22 cellular contexts compared by ENCODE assay signal in genomic region chr5:135880801-135881200, GRCh38. TPM values are rescaled to one million over a fixed set of nuclear protein-coding genes. Genes with fewer than 3 reads are reported as not detected.
DNase-seq lines count a peak whose midpoint lies in the region; FAIRE-seq and TF ChIP-seq lines count a peak whose summit lies in the region.
"Had no signal": no experiment of that assay in that cellular context is flagged by ENCODE, and none has a peak within 500 bp of the region (broad histone marks: within the 10 kb centered on the region; RNA-seq: fewer than 3 reads in every experiment).

No MANE protein-coding gene starts in this region.

- H3K36me3 ChIP-seq in bronchial epithelial cell (ENCODE audit: control insufficient read depth, insufficient read depth, low read length) (no peaks in the 10 kb centered on the region), mesendoderm (ENCODE audit: control insufficient read depth, insufficient read depth, low read length) (no peaks in the 10 kb centered on the region)
- H3K36me3 ChIP-seq: colonic mucosa, heart left ventricle, suprapubic skin had no signal

- peak overlapping the region; percentile 49 for H2AK5ac ChIP-seq in mesendoderm (ENCODE audit: low read length)

- peaks cover 5% of the 10 kb centered on the region for H3K27me3 ChIP-seq in bronchial epithelial cell (ENCODE audit: control insufficient read depth, insufficient read depth, low read length)
- no peaks in the 10 kb centered on the region for H3K27me3 ChIP-seq in mesendoderm (ENCODE audit: insufficient read depth, low read length, poor library complexity)
- H3K27me3 ChIP-seq: colonic mucosa had no signal

- H3K9ac ChIP-seq in mesendoderm (ENCODE audit: low read length): no peak overlapping the region

- H4K8ac ChIP-seq in mesendoderm (ENCODE audit: low read depth, low read length): no peak overlapping the region

- WGBS in mesendoderm (ENCODE audit: extremely low coverage, insufficient coverage, low lambda C conversion rate): no CpG with 5 or more reads among the region's 7 CpGs

- TF ChIP-seq CTCF in bronchial epithelial cell (IDR thresholded peaks at IDR 0.05; ENCODE audit: insufficient read depth, low read length, severe bottlenecking) (no peak), GM10248 (IDR thresholded peaks at IDR 0.05; ENCODE audit: control extremely low read depth, extremely low read depth, low read depth, missing control alignments) (no peak)

- H4K5ac ChIP-seq in mesendoderm (ENCODE audit: low read length): no peak overlapping the region

- no peak for FAIRE-seq in bronchial epithelial cell (lab: Jason Lieb, UNC)
- no peak for FAIRE-seq in GM12892 (lab: Jason Lieb, UNC)
- FAIRE-seq: GM12878 had no signal

- no peak overlapping the region for H3K4me2 ChIP-seq in mesendoderm (ENCODE audit: low read length)

- TF ChIP-seq POLR2A in GM12892 (IDR thresholded peaks at IDR 0.05; ENCODE audit: low read depth, low read length): no peak

- no peak overlapping the region for H3K4ac ChIP-seq in mesendoderm (ENCODE audit: low read depth, low read length)

- H2BK15ac ChIP-seq in mesendoderm (replicated peaks; ENCODE audit: low read depth): no peak overlapping the region

- CTCF ChIA-PET in GM10248 (lab: Yijun Ruan, JAX): interaction anchor here (3.6 kb wide), 1 partner anchor 11 kb away, joined by 12 read pairs; no protein-coding TSS in a partner anchor

- POLR2A ChIA-PET in GM10248 (lab: Yijun Ruan, JAX): no interaction called here

- H2BK5ac ChIP-seq in mesendoderm (ENCODE audit: low read length): no peak overlapping the region

- no peak overlapping the region for H3K23ac ChIP-seq in mesendoderm (ENCODE audit: low read length)

- H3K4me3 ChIP-seq in bronchial epithelial cell (ENCODE audit: low read depth, low read length) (no peak overlapping the region), mesendoderm (ENCODE audit: low read length) (no peak overlapping the region)
- H3K4me3 ChIP-seq: colonic mucosa, GM12878, heart left ventricle, psoas muscle, suprapubic skin had no signal

- peak; percentile 26 for DNase-seq in Daoy (ENCODE audit: low read depth)
- DNase-seq in LoVo (ENCODE audit: low spot score): peak; percentile 59
- DNase-seq in bronchial epithelial cell (ENCODE audit: low read depth): peak; percentile 43
- no peak for DNase-seq in mesendoderm
- DNase-seq in GM10248 (ENCODE audit: extremely low spot score): no peak
- no peak for DNase-seq in GM12892 (ENCODE audit: insufficient read length)
- no peak for DNase-seq in globus pallidus (ENCODE audit: low spot score)
- DNase-seq: activated gamma-delta T cell treated with Interleukin-2 at 50 U/mL for 16 hours, colonic mucosa, heart left ventricle, NCI-H524 treated with DMSO at 0.1 percent for 48 hours, psoas muscle, T-cell had no signal

- no peak overlapping the region for H3K27ac ChIP-seq in mesendoderm (ENCODE audit: low read depth, low read length)
- H3K27ac ChIP-seq: colonic mucosa, psoas muscle, suprapubic skin had no signal

- no peak overlapping the region for H3K56ac ChIP-seq in mesendoderm (ENCODE audit: low read length)

- peaks cover 12% of the 10 kb centered on the region for H3K4me1 ChIP-seq in mesendoderm (ENCODE audit: control insufficient read depth, low read depth, low read length)
- H3K4me1 ChIP-seq: colonic mucosa, suprapubic skin had no signal

- H3K79me1 ChIP-seq in mesendoderm (ENCODE audit: low read length): no peaks in the 10 kb centered on the region

- no peak overlapping the region for H3K18ac ChIP-seq in mesendoderm (ENCODE audit: low read length)

- no peak overlapping the region for H2BK120ac ChIP-seq in mesendoderm (ENCODE audit: low read depth, low read length)

- H3K79me2 ChIP-seq in mesendoderm (ENCODE audit: control insufficient read depth, insufficient read depth, low read length): no peaks in the 10 kb centered on the region

RNA-seq across cellular contexts. Expression of gene IL9, which starts 14.8 kb away (rescaled TPM):
- total RNA-seq in Daoy (2014; rRNA removed; shearing (Covaris generic)): not detected in 2 replicates
- not detected in 2 replicates for total RNA-seq in bronchial epithelial cell
- polyA plus RNA-seq in mesendoderm (2013, experiment 1 of 2): not detected
- not detected for polyA plus RNA-seq in mesendoderm (2013, experiment 2 of 2)
- not detected for polyA plus RNA-seq in GM12892 (2012; ENCODE audit: missing spikeins)
- total RNA-seq: activated CD8-positive, alpha-beta T cell treated with anti-CD3 and anti-CD28 coated beads for 36 hours; CD8-positive, alpha-beta T cell; colonic mucosa; GM12878; heart left ventricle; liver; mucosa of gallbladder; neural crest cell; psoas muscle; skeletal muscle tissue; suprapubic skin; T-cell had no signal
- polyA plus RNA-seq: adipose tissue, GM12878, heart left ventricle, liver, psoas muscle had no signal

RNA-seq across cellular contexts. Expression of gene SLC25A48, which starts 46.3 kb away (rescaled TPM):
- total RNA-seq in Daoy (2014; rRNA removed; shearing (Covaris generic)): not detected in 2 replicates
- total RNA-seq in bronchial epithelial cell: not detected in 2 replicates
- polyA plus RNA-seq in mesendoderm (2013, experiment 1 of 2): 3.8 TPM
- 4.1 TPM for polyA plus RNA-seq in mesendoderm (2013, experiment 2 of 2)
- not detected for polyA plus RNA-seq in GM12892 (2012; ENCODE audit: missing spikeins)
- total RNA-seq: activated CD8-positive, alpha-beta T cell treated with anti-CD3 and anti-CD28 coated beads for 36 hours; CD8-positive, alpha-beta T cell; neural crest cell; T-cell had no signal
- polyA plus RNA-seq: GM12878 had no signal

Comparison
In these comparisons a context has a peak if more than half of its experiments do, and no peak if none do; other contexts are left out.
1. DNase-seq: peak in Daoy (single experiment), LoVo (single experiment) and bronchial epithelial cell (single experiment); none in mesendoderm (single experiment), GM10248 (single experiment), GM12892 (single experiment) and globus pallidus (single experiment).